Comparison of ENCODE assay signal across 9 cellular contexts in genomic region chr7:91267558-91267955, GRCh38. TPM values are rescaled to one million over a fixed set of nuclear protein-coding genes. Genes with fewer than 3 reads are reported as not detected.
DNase-seq lines count a peak whose midpoint lies in the region; ATAC-seq and TF ChIP-seq lines count a peak whose summit lies in the region.
"Had no signal": no experiment of that assay in that cellular context is flagged by ENCODE, and none has a peak within 500 bp of the region (broad histone marks: within the 10 kb centered on the region; RNA-seq: fewer than 3 reads in every experiment).

No MANE protein-coding gene starts in this region.

- H3K36me3 Mint-ChIP-seq in T-cell = no peaks in the 10 kb centered on the region

- no peaks in the 10 kb centered on the region for H3K9me3 ChIP-seq in iPS-18c (ENCODE audit: control insufficient read depth, insufficient read depth, low read length)
- no peaks in the 10 kb centered on the region for H3K9me3 ChIP-seq in skeletal muscle satellite cell (replicated peaks; ENCODE audit: low read length)

- H3K27me3 Mint-ChIP-seq in T-cell = peaks cover 4 to 40% of the 10 kb centered on the region in 2 donors

- no peaks in the 10 kb centered on the region for H3K27me3 ChIP-seq in skeletal muscle satellite cell (ENCODE audit: control insufficient read depth, insufficient read depth, low read length)

- no peak for ATAC-seq in HG02588 (IDR thresholded peaks at IDR 0.05; ENCODE audit: unreplicated experiment)
- no peak for ATAC-seq in GM18861 (IDR thresholded peaks at IDR 0.05; ENCODE audit: unreplicated experiment)
- no peak for ATAC-seq in T-cell (replicated peaks in 1 of 4)

- H3K4me1 ChIP-seq in skeletal muscle satellite cell (ENCODE audit: control insufficient read depth, insufficient read depth, low read length) = peaks cover 23% of the 10 kb centered on the region

- no peak overlapping the region for H3K9ac ChIP-seq in skeletal muscle satellite cell (ENCODE audit: low read depth, low read length)
- H3K9ac ChIP-seq: KMS-11 had no signal

- DNase-seq in G401 (ENCODE audit: low spot score) = peak; percentile 53
- peak; percentile 94 for DNase-seq in astrocyte of the cerebellum (ENCODE audit: low read depth)
- no peak for DNase-seq in GM19238 (ENCODE audit: insufficient read length, low spot score)
- DNase-seq in T-cell = no peak

- H3K4me2 ChIP-seq in skeletal muscle satellite cell (ENCODE audit: low read length) = peak overlapping the region; percentile 94
- H3K4me2 ChIP-seq: KMS-11 had no signal

- peak overlapping the region; percentile 59 for H3K4me3 ChIP-seq in astrocyte of the cerebellum (ENCODE audit: low read depth, low read length)
- H3K4me3 ChIP-seq in iPS-18c (ENCODE audit: insufficient read depth, low read depth, low read length) = peak overlapping the region; percentile 69; the same call in 1 of the 2 replicates
- peak overlapping the region; percentile 32 for H3K4me3 ChIP-seq in skeletal muscle satellite cell (ENCODE audit: low read length)

- H3K4me1 Mint-ChIP-seq in T-cell = peaks cover 0 to 17% (median 11%) of the 10 kb centered on the region in 3 donors

- H3K9me3 Mint-ChIP-seq in T-cell = no peaks in the 10 kb centered on the region

- H3K27ac Mint-ChIP-seq in T-cell = peak overlapping the region in 1 of 2 donors; percentile 7

- POLR2A ChIA-PET in T-cell (lab: Charles Lee) = no interaction called here

- TF ChIP-seq CTCF in astrocyte of the cerebellum (IDR thresholded peaks at IDR 0.05; ENCODE audit: low read depth, low read length, missing control alignments) = no peak

- in situ Hi-C loops in G401 (cut with HindIII; ENCODE audit: low sequenced_read_pairs) (no loop called here), astrocyte of the cerebellum (cut with HindIII; ENCODE audit: low sequenced_read_pairs) (no loop called here)

- CTCF ChIA-PET in T-cell (lab: Charles Lee) = interaction anchor here in 1 of 2 donors (0.5 kb wide), 1 partner anchor 22 kb away, joined by 3 read pairs; no protein-coding TSS in a partner anchor

- H3K36me3 ChIP-seq in skeletal muscle satellite cell (ENCODE audit: insufficient read depth, low read length) = no peaks in the 10 kb centered on the region

- H3K4me3 Mint-ChIP-seq in T-cell = peak overlapping the region in 1 of 3 donors; percentile 89

RNA-seq across cellular contexts. Expression of gene FZD1, which starts 3.3 kb away (rescaled TPM):
- total RNA-seq in G401 (2014; rRNA removed; shearing (Covaris generic)) = 0.92 and 1.9 TPM in 2 replicates
- total RNA-seq in skeletal muscle satellite cell (2012; rRNA removed) = 8.9 and 15.9 TPM in 2 replicates
- total RNA-seq in T-cell = under 1 TPM; 0.07 to 0.47 (median 0.13) TPM

Comparison
In these comparisons a context has a peak if more than half of its experiments do, and no peak if none do; other contexts are left out.
1. DNase-seq: peak in G401 (single experiment) and astrocyte of the cerebellum (single experiment); none in GM19238 (single experiment) and T-cell (0 of 34).
2. Peak in every context shown above with its lines, with median percentiles within 50 percentile points of each other: H3K4me3 ChIP-seq.